ENCODE assay signal across 1 cellular context in the genomic region with DNA sequence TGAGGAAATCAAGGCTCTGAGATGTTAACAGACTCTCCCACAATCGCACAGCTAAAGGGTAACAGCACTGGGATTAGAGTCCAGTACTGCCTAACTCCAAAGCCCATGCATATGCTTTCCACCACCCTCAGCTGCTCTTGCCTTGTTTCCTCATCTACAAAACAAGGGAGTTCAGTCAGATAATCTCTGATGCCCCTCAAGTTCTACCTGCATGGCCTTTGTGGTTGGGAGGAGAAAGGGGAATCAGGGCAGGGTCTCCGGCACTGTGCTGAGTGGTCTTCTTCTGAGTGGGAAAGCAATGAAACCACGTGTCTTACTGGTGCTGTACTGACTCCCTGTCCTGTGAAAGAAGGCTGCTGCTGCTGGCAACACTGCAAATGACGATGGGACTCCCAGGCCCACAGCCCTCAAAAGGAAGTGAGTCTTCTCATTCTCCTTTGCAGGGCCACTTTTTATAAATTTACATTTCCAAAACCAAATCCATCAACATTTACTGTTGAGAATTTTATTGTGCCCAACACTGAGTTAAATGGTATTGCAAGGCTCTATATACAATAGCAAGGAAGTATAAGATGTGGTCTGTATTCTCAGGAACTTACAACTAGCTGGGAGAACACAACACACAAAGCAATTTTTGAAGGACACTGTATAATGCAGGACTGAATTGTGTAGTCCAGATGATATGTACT.
TF ChIP-seq lines count a peak whose summit lies in the region.

No MANE protein-coding gene starts in this region.

TF ChIP-seq in GM12878, 131 proteins besides CTCF, POLR2A, EP300 and RAD21 (continues in another document):
- TF ChIP-seq MXI1 (IDR thresholded peaks at IDR 0.05; ENCODE audit: low read depth, low read length) (peak; percentile 64; the same call in 1 of the 2 replicates), CREB1 (IDR thresholded peaks at IDR 0.05; ENCODE audit: low read depth) (no peak), RBBP5 (conservative IDR thresholded peaks at IDR 0.05) (no peak), TARDBP (IDR thresholded peaks at IDR 0.05; ENCODE audit: borderline replicate concordance) (no peak), ZNF274 (IDR thresholded peaks at IDR 0.05; ENCODE audit: insufficient read depth, insufficient read length) (no peak), NRF1 (conservative IDR thresholded peaks at IDR 0.05; ENCODE audit: low read depth, low read length) (no peak), TBL1XR1 (IDR thresholded peaks at IDR 0.05; ENCODE audit: low read depth, low read length) (no peak), YBX1 (IDR thresholded peaks at IDR 0.05) (no peak), NR2C1 (IDR thresholded peaks at IDR 0.05) (no peak), POLR2AphosphoS5 (IDR thresholded peaks at IDR 0.05; ENCODE audit: low read length) (peak; percentile 84), BCL11A (IDR thresholded peaks at IDR 0.05; ENCODE audit: low read depth, low read length) (no peak), HDAC2 (IDR thresholded peaks at IDR 0.05) (no peak), HDAC6 (IDR thresholded peaks at IDR 0.05; ENCODE audit: unreplicated experiment) (no peak), FOS (IDR thresholded peaks at IDR 0.05; ENCODE audit: borderline replicate concordance, extremely low read depth, insufficient read length) (no peak), CHD4 (IDR thresholded peaks at IDR 0.05) (no peak), SMC3 (IDR thresholded peaks at IDR 0.05; ENCODE audit: borderline replicate concordance, low read length) (no peak; the same call in 1 of the 2 replicates), FOXM1 (IDR thresholded peaks at IDR 0.05; ENCODE audit: low read depth, low read length) (no peak), TCF7 (IDR thresholded peaks at IDR 0.05; ENCODE audit: borderline replicate concordance) (no peak), BHLHE40 (IDR thresholded peaks at IDR 0.05; ENCODE audit: borderline replicate concordance in 1 of 2, low read depth in 2 of 2, low read length in 1 of 2) (no peak), ZZZ3 (IDR thresholded peaks at IDR 0.05; ENCODE audit: control insufficient read depth, insufficient read length, low read depth) (no peak), CEBPB (IDR thresholded peaks at IDR 0.05; ENCODE audit: borderline replicate concordance in 1 of 2, low read depth in 2 of 2, low read length in 2 of 2) (no peak), MEF2B (IDR thresholded peaks at IDR 0.05; ENCODE audit: partially characterized antibody, poor library complexity, severe bottlenecking) (no peak), STAT1 (conservative IDR thresholded peaks at IDR 0.05) (peak; percentile 32; the same call in 1 of the 2 replicates), EED (IDR thresholded peaks at IDR 0.05; ENCODE audit: low read depth) (no peak), NR2C2 (IDR thresholded peaks at IDR 0.05; ENCODE audit: borderline replicate concordance, control insufficient read depth, insufficient read length, low read depth) (no peak), NR2F1 (conservative IDR thresholded peaks at IDR 0.05) (no peak), NFXL1 (IDR thresholded peaks at IDR 0.05; ENCODE audit: borderline replicate concordance) (no peak), PML (IDR thresholded peaks at IDR 0.05; ENCODE audit: low read length) (no peak), CHD2 (IDR thresholded peaks at IDR 0.05; ENCODE audit: borderline replicate concordance, low read depth, low read length) (no peak), BACH1 (IDR thresholded peaks at IDR 0.05; ENCODE audit: borderline replicate concordance) (no peak), SUZ12 (IDR thresholded peaks at IDR 0.05; ENCODE audit: unreplicated experiment) (no peak), WRNIP1 (IDR thresholded peaks at IDR 0.05; ENCODE audit: borderline replicate concordance, low read depth, low read length) (peak; percentile 85; the same call in 1 of the 2 replicates), MEF2A (IDR thresholded peaks at IDR 0.05; ENCODE audit: insufficient read depth, low read depth, low read length) (no peak)
- TF ChIP-seq, protein P1, sequence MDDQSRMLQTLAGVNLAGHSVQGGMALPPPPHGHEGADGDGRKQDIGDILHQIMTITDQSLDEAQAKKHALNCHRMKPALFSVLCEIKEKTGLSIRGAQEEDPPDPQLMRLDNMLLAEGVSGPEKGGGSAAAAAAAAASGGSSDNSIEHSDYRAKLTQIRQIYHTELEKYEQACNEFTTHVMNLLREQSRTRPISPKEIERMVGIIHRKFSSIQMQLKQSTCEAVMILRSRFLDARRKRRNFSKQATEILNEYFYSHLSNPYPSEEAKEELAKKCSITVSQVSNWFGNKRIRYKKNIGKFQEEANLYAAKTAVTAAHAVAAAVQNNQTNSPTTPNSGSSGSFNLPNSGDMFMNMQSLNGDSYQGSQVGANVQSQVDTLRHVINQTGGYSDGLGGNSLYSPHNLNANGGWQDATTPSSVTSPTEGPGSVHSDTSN (IDR thresholded peaks at IDR 0.05; ENCODE audit: insufficient replicate concordance, low read depth, low read length) = no peak
- TF ChIP-seq, protein P2, sequence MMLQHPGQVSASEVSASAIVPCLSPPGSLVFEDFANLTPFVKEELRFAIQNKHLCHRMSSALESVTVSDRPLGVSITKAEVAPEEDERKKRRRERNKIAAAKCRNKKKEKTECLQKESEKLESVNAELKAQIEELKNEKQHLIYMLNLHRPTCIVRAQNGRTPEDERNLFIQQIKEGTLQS (IDR thresholded peaks at IDR 0.05; ENCODE audit: borderline replicate concordance, extremely low read depth, low read depth, low read length) = no peak
- TF ChIP-seq, protein P3, sequence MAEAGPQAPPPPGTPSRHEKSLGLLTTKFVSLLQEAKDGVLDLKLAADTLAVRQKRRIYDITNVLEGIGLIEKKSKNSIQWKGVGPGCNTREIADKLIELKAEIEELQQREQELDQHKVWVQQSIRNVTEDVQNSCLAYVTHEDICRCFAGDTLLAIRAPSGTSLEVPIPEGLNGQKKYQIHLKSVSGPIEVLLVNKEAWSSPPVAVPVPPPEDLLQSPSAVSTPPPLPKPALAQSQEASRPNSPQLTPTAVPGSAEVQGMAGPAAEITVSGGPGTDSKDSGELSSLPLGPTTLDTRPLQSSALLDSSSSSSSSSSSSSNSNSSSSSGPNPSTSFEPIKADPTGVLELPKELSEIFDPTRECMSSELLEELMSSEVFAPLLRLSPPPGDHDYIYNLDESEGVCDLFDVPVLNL (IDR thresholded peaks at IDR 0.05; ENCODE audit: low read depth, low read length) = no peak
- TF ChIP-seq, protein P4, sequence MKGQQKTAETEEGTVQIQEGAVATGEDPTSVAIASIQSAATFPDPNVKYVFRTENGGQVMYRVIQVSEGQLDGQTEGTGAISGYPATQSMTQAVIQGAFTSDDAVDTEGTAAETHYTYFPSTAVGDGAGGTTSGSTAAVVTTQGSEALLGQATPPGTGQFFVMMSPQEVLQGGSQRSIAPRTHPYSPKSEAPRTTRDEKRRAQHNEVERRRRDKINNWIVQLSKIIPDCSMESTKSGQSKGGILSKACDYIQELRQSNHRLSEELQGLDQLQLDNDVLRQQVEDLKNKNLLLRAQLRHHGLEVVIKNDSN (IDR thresholded peaks at IDR 0.05; ENCODE audit: borderline replicate concordance, extremely low read length, insufficient read depth, low read depth, low read length) = peak; percentile 38
- TF ChIP-seq, protein P5, sequence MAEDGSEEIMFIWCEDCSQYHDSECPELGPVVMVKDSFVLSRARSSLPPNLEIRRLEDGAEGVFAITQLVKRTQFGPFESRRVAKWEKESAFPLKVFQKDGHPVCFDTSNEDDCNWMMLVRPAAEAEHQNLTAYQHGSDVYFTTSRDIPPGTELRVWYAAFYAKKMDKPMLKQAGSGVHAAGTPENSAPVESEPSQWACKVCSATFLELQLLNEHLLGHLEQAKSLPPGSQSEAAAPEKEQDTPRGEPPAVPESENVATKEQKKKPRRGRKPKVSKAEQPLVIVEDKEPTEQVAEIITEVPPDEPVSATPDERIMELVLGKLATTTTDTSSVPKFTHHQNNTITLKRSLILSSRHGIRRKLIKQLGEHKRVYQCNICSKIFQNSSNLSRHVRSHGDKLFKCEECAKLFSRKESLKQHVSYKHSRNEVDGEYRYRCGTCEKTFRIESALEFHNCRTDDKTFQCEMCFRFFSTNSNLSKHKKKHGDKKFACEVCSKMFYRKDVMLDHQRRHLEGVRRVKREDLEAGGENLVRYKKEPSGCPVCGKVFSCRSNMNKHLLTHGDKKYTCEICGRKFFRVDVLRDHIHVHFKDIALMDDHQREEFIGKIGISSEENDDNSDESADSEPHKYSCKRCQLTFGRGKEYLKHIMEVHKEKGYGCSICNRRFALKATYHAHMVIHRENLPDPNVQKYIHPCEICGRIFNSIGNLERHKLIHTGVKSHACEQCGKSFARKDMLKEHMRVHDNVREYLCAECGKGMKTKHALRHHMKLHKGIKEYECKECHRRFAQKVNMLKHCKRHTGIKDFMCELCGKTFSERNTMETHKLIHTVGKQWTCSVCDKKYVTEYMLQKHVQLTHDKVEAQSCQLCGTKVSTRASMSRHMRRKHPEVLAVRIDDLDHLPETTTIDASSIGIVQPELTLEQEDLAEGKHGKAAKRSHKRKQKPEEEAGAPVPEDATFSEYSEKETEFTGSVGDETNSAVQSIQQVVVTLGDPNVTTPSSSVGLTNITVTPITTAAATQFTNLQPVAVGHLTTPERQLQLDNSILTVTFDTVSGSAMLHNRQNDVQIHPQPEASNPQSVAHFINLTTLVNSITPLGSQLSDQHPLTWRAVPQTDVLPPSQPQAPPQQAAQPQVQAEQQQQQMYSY (CRISPR knock-in tag; IDR thresholded peaks at IDR 0.05) = no peak
- TF ChIP-seq, protein P6, sequence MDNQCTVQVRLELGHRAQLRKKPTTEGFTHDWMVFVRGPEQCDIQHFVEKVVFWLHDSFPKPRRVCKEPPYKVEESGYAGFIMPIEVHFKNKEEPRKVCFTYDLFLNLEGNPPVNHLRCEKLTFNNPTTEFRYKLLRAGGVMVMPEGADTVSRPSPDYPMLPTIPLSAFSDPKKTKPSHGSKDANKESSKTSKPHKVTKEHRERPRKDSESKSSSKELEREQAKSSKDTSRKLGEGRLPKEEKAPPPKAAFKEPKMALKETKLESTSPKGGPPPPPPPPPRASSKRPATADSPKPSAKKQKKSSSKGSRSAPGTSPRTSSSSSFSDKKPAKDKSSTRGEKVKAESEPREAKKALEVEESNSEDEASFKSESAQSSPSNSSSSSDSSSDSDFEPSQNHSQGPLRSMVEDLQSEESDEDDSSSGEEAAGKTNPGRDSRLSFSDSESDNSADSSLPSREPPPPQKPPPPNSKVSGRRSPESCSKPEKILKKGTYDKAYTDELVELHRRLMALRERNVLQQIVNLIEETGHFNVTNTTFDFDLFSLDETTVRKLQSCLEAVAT (IDR thresholded peaks at IDR 0.05) = peak; percentile 76
- TF ChIP-seq, protein P7, sequence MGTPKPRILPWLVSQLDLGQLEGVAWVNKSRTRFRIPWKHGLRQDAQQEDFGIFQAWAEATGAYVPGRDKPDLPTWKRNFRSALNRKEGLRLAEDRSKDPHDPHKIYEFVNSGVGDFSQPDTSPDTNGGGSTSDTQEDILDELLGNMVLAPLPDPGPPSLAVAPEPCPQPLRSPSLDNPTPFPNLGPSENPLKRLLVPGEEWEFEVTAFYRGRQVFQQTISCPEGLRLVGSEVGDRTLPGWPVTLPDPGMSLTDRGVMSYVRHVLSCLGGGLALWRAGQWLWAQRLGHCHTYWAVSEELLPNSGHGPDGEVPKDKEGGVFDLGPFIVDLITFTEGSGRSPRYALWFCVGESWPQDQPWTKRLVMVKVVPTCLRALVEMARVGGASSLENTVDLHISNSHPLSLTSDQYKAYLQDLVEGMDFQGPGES (IDR thresholded peaks at IDR 0.05) = no peak
- TF ChIP-seq, protein P8, sequence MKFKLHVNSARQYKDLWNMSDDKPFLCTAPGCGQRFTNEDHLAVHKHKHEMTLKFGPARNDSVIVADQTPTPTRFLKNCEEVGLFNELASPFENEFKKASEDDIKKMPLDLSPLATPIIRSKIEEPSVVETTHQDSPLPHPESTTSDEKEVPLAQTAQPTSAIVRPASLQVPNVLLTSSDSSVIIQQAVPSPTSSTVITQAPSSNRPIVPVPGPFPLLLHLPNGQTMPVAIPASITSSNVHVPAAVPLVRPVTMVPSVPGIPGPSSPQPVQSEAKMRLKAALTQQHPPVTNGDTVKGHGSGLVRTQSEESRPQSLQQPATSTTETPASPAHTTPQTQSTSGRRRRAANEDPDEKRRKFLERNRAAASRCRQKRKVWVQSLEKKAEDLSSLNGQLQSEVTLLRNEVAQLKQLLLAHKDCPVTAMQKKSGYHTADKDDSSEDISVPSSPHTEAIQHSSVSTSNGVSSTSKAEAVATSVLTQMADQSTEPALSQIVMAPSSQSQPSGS (IDR thresholded peaks at IDR 0.05; ENCODE audit: low read length) = no peak
- TF ChIP-seq, protein P9, sequence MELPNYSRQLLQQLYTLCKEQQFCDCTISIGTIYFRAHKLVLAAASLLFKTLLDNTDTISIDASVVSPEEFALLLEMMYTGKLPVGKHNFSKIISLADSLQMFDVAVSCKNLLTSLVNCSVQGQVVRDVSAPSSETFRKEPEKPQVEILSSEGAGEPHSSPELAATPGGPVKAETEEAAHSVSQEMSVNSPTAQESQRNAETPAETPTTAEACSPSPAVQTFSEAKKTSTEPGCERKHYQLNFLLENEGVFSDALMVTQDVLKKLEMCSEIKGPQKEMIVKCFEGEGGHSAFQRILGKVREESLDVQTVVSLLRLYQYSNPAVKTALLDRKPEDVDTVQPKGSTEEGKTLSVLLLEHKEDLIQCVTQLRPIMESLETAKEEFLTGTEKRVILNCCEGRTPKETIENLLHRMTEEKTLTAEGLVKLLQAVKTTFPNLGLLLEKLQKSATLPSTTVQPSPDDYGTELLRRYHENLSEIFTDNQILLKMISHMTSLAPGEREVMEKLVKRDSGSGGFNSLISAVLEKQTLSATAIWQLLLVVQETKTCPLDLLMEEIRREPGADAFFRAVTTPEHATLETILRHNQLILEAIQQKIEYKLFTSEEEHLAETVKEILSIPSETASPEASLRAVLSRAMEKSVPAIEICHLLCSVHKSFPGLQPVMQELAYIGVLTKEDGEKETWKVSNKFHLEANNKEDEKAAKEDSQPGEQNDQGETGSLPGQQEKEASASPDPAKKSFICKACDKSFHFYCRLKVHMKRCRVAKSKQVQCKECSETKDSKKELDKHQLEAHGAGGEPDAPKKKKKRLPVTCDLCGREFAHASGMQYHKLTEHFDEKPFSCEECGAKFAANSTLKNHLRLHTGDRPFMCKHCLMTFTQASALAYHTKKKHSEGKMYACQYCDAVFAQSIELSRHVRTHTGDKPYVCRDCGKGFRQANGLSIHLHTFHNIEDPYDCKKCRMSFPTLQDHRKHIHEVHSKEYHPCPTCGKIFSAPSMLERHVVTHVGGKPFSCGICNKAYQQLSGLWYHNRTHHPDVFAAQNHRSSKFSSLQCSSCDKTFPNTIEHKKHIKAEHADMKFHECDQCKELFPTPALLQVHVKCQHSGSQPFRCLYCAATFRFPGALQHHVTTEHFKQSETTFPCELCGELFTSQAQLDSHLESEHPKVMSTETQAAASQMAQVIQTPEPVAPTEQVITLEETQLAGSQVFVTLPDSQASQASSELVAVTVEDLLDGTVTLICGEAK (IDR thresholded peaks at IDR 0.05; ENCODE audit: borderline replicate concordance) = no peak
